ENCODE assay signal across 1 cellular context in genomic region chr17:17107891-17108680, GRCh38.
TF ChIP-seq lines count a peak whose summit lies in the region.

No MANE protein-coding gene starts in this region.

TF ChIP-seq in SK-N-SH treated with all-trans-retinoic acid at 6 μM for 48 hours, 23 proteins besides CTCF, POLR2A, EP300 and RAD21 (continued from another document):
- no peak for TF ChIP-seq TSHZ2 (CRISPR knock-in tag; IDR thresholded peaks at IDR 0.05)
